ENCODE assay signal across 8 cellular contexts in the genomic region with DNA sequence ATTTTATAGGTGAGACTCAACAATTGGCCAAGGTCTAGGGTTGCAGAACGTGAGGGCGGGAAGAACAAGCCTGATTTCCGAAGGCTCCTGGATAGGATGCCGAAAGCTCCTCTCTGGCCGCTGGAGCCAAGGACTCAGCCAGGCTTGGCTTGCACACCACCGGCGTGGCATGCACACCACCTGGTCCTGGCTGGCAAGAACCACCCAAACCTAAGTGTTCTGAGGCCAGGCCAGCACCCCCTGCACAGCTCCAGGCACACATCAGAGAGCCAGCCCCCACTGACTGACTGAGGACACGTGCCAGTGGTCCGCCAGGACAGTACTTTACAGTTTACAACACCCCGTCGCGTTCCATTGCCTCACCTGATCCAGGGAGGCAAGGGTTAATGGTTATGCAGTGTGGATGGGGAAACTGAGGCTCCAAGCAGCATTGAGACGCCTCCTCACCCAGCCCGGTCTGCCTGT. TPM values are rescaled to one million over a fixed set of nuclear protein-coding genes. Genes with fewer than 3 reads are reported as not detected.
DNase-seq lines count a peak whose midpoint lies in the region; ATAC-seq and TF ChIP-seq lines count a peak whose summit lies in the region.

No MANE protein-coding gene starts in this region.

- H3K9ac ChIP-seq in iPS-15b (ENCODE audit: low read depth, low read length) (no peak overlapping the region), skeletal muscle satellite cell (ENCODE audit: low read depth, low read length) (peak overlapping the region; percentile 57)

- no peaks in the 10 kb centered on the region for H3K36me3 Mint-ChIP-seq in brain

- peak overlapping the region; percentile 89 for H3K4me2 ChIP-seq in skeletal muscle satellite cell (ENCODE audit: low read length)

- DNase-seq in KBM-7 (no peak), NCI-H510A (lab: John Stamatoyannopoulos, UW) (no peak), NCI-H1436 (lab: John Stamatoyannopoulos, UW) (no peak)

- in situ Hi-C loops in KBM-7 (cut with MboI; ENCODE audit: low pct_unique_long_range_greater_than_20kb, low sequenced_read_pairs), result no loop called here

- peaks cover 11% of the 10 kb centered on the region for H3K27me3 Mint-ChIP-seq in brain

- no peak for TF ChIP-seq CTCF in GM12875 (IDR thresholded peaks at IDR 0.05; ENCODE audit: borderline replicate concordance, insufficient read depth, low read depth, low read length)
- TF ChIP-seq CTCF in brain (conservative IDR thresholded peaks at IDR 0.05), result no peak

- H3K4me1 Mint-ChIP-seq in brain, result peaks cover 5% of the 10 kb centered on the region

- H3K9me3 Mint-ChIP-seq in brain, result peaks cover 0 to 3% (median 0%) of the 10 kb centered on the region in 5 experiments

- H3K27me3 ChIP-seq in iPS-15b (ENCODE audit: control insufficient read depth, insufficient read depth, low read length), result peaks cover 3% of the 10 kb centered on the region
- no peaks in the 10 kb centered on the region for H3K27me3 ChIP-seq in skeletal muscle satellite cell (ENCODE audit: control insufficient read depth, insufficient read depth, low read length)

- H3K27ac Mint-ChIP-seq in brain, result no peak overlapping the region

- H3K9me3 ChIP-seq in iPS-15b (ENCODE audit: control insufficient read depth, insufficient read depth, low read length), result no peaks in the 10 kb centered on the region
- no peaks in the 10 kb centered on the region for H3K9me3 ChIP-seq in skeletal muscle satellite cell (replicated peaks; ENCODE audit: low read length)

- H3K4me1 ChIP-seq in iPS-15b (ENCODE audit: control insufficient read depth, insufficient read depth, low read length), result no peaks in the 10 kb centered on the region
- peaks cover 41% of the 10 kb centered on the region for H3K4me1 ChIP-seq in skeletal muscle satellite cell (ENCODE audit: control insufficient read depth, insufficient read depth, low read length)

- ATAC-seq in GM19351 (IDR thresholded peaks at IDR 0.05; ENCODE audit: unreplicated experiment), result no peak

- peak overlapping the region; percentile 13 for H3K4me3 ChIP-seq in GM12875 (ENCODE audit: low read depth, low read length)
- H3K4me3 ChIP-seq in iPS-15b (ENCODE audit: low read depth, low read length), result peak overlapping the region; percentile 40
- peak overlapping the region; percentile 66 for H3K4me3 ChIP-seq in skeletal muscle satellite cell (ENCODE audit: low read length)

- H3K4me3 Mint-ChIP-seq in brain, result peak overlapping the region in 3 of 5 experiments; percentile 24 to 47 (median 42)

- no peaks in the 10 kb centered on the region for H3K36me3 ChIP-seq in iPS-15b (ENCODE audit: control insufficient read depth, insufficient read depth, low read length)
- H3K36me3 ChIP-seq in skeletal muscle satellite cell (ENCODE audit: insufficient read depth, low read length), result peaks cover 7% of the 10 kb centered on the region

RNA-seq across cellular contexts. Expression of gene TGM2, which starts 0.4 kb away (rescaled TPM):
- 34.7 TPM for polyA plus RNA-seq in brain (ENCODE audit: insufficient read depth, low read depth, low replicate concordance)
- total RNA-seq in skeletal muscle satellite cell (2012; rRNA removed), result 1.8 and 4.2 TPM in 2 replicates

Comparison
In these comparisons a context has a peak if more than half of its experiments do, and no peak if none do; other contexts are left out.
1. H3K4me3 ChIP-seq: peak in every context shown above with its lines; median percentile 66 in skeletal muscle satellite cell; 40 in iPS-15b; 13 in GM12875.